ENCODE assay signal across 8 cellular contexts in the genomic region with DNA sequence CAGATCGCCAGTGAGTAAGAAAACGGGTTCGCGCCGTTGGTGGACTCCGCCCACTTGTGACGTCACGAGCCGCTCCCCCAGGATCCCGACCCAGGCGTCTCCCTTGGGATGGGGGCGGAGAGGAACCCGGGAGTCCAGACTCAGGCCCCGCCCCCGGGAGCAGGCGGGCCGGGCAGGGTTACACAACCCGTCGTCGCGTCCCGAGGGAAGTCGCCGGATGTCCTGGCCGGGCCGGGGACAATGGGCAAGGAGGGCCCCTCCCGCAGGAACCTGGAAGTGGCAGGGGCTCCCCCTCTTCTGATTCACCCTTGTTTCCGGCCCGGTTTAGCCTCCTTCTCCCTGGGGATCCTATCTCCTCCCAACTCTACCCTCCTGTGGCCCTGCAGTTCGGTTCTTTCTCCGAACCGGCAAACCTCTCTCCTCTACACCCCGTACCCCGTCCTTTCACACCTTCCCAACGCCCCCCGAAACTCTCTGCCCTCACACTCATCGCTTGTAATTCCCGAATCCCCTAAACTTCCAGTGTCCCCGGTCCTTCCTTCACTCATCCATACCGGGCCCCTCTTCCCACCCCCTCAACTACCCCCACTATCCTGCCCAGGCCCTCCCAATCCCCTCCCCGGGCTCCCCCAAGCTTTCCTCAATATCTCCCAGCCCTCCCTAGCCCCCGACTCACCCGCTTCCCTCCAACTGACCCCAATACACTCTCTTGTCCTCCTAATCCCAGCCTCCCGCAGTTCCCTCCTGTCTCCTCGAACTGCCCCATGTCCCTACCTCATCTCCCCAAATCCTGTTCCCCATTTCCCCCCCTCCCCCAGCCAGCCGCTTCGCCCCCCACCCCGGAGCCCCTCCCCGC. TPM values are rescaled to one million over a fixed set of nuclear protein-coding genes. Genes with fewer than 3 reads are reported as not detected.
DNase-seq lines count a peak whose midpoint lies in the region; ATAC-seq and TF ChIP-seq lines count a peak whose summit lies in the region.

No MANE protein-coding gene starts in this region.

- no peaks in the 10 kb centered on the region for H3K27me3 ChIP-seq in H9 (ENCODE audit: insufficient read depth, low read length)
- H3K27me3 ChIP-seq in thoracic aorta (replicated peaks; ENCODE audit: insufficient read depth) = no peaks in the 10 kb centered on the region

- DNase-seq in CD1c-positive myeloid dendritic cell (ENCODE audit: extremely low spot score) = peak; percentile 97
- DNase-seq in H9 = peak; percentile 98
- peak; percentile 59 for DNase-seq in NCI-H82 treated with DMSO at 0.1 percent for 48 hours (lab: John Stamatoyannopoulos, UW; ENCODE audit: unreplicated experiment)
- DNase-seq in activated gamma-delta T cell treated with Interleukin-2 at 50 U/mL for 16 hours = peak; percentile 30
- peak; percentile 81 for DNase-seq in fibroblast of the aortic adventitia (ENCODE audit: low read depth)
- DNase-seq in naive B cell = peak; percentile 73
- peak; percentile 95 for DNase-seq in thoracic aorta (ENCODE audit: low spot score)

- peak overlapping the region; percentile 59 for H3K4me3 ChIP-seq in fibroblast of the aortic adventitia (ENCODE audit: low read depth, low read length)
- peak overlapping the region; percentile 77 for H3K4me3 ChIP-seq in thoracic aorta

- TF ChIP-seq CTCF in H9 (conservative IDR thresholded peaks at IDR 0.05) (no peak), fibroblast of the aortic adventitia (IDR thresholded peaks at IDR 0.05; ENCODE audit: insufficient read depth, low read length) (no peak), thoracic aorta (IDR thresholded peaks at IDR 0.05) (no peak)

- ATAC-seq in naive B cell (ENCODE audit: low read depth in 2 of 2) = peak; percentile 7 to 9
- peak; percentile 57 for ATAC-seq in thoracic aorta (ENCODE audit: insufficient number of reproducible peaks, low FRiP score, low read depth)
- no peak for ATAC-seq in HG02884 (IDR thresholded peaks at IDR 0.05; ENCODE audit: unreplicated experiment)

- H3K4me1 ChIP-seq in H9 (ENCODE audit: insufficient read depth, low read length) (peaks cover 2% of the 10 kb centered on the region; the same call in 1 of the 2 replicates), thoracic aorta (ENCODE audit: control insufficient read depth in 1 of 2, low read depth in 2 of 2) (peaks cover 16 to 24% of the 10 kb centered on the region in 2 donors)

- H4K8ac ChIP-seq in H9 (replicated peaks; ENCODE audit: insufficient read length, low read depth, low read length) = no peak overlapping the region

- no peaks in the 10 kb centered on the region for H3K79me2 ChIP-seq in H9 (ENCODE audit: insufficient read depth, low read length)

- H3K36me3 ChIP-seq in thoracic aorta = no peaks in the 10 kb centered on the region

- no peak overlapping the region for H2BK5ac ChIP-seq in H9 (ENCODE audit: insufficient read length, low read length)

- H3K9ac ChIP-seq in H9 (ENCODE audit: extremely low read depth, insufficient read length, low read length) = peak overlapping the region; percentile 87

- peak overlapping the region; percentile 76 for H3K4me2 ChIP-seq in H9 (ENCODE audit: insufficient read depth, insufficient read length, low read length)

- H2AK5ac ChIP-seq in H9 (ENCODE audit: insufficient read length, low read length) = no peak overlapping the region

- H3K27ac ChIP-seq in H9 (ENCODE audit: insufficient read length, low read depth, low read length) = peak overlapping the region; percentile 73
- H3K27ac ChIP-seq in thoracic aorta = peak overlapping the region; percentile 94 to 97

- H4K5ac ChIP-seq in H9 (ENCODE audit: insufficient read length, low read depth, low read length) = no peak overlapping the region

- H3K18ac ChIP-seq in H9 (ENCODE audit: insufficient read length, low read depth, low read length) = peak overlapping the region; percentile 98

- H3K27me3 Mint-ChIP-seq in H9 (ENCODE audit: low read depth) (peaks cover 8% of the 10 kb centered on the region; the same call in 1 of the 2 replicates), naive B cell (no peaks in the 10 kb centered on the region)

- H3K36me3 Mint-ChIP-seq in H9 (ENCODE audit: insufficient read depth in 1 of 3, low read depth in 3 of 3) (no peaks in the 10 kb centered on the region), naive B cell (no peaks in the 10 kb centered on the region)

- peak overlapping the region; percentile 95 to 97 (median 97); a peak in 6 of 7 replicates for H3K27ac Mint-ChIP-seq in H9
- H3K27ac Mint-ChIP-seq in naive B cell = peak overlapping the region; percentile 91 to 99 (median 97)

- H2BK120ac ChIP-seq in H9 (ENCODE audit: low read depth, low read length, poor library complexity, severe bottlenecking) = peak overlapping the region; percentile 94

- WGBS in H9 (ENCODE audit: extremely low coverage, insufficient read length, low lambda C conversion rate) = no CpG with 5 or more reads among the region's 49 CpGs

- H3K9me3 ChIP-seq in H9 (ENCODE audit: control insufficient read depth, low read depth, low read length) = no peaks in the 10 kb centered on the region
- no peaks in the 10 kb centered on the region for H3K9me3 ChIP-seq in thoracic aorta

- H3K79me1 ChIP-seq in H9 (ENCODE audit: insufficient read depth, low read depth, low read length, poor library complexity, severe bottlenecking) = no peaks in the 10 kb centered on the region

- H3K4me1 Mint-ChIP-seq in H9 (peaks cover 26 to 35% of the 10 kb centered on the region in 2 experiments), naive B cell (peaks cover 50 to 66% (median 57%) of the 10 kb centered on the region in 3 donors)

- H4K20me1 ChIP-seq in H9 (ENCODE audit: control insufficient read depth, insufficient read depth, insufficient read length) = no peaks in the 10 kb centered on the region

- peak overlapping the region; percentile 77 to 94 for H3K4me3 Mint-ChIP-seq in H9
- H3K4me3 Mint-ChIP-seq in naive B cell = peak overlapping the region; percentile 79 to 94 (median 90)

- peak overlapping the region; percentile 56 for H3T11ph ChIP-seq in H9 (ENCODE audit: low read length)

- H3K23ac ChIP-seq in H9 (ENCODE audit: insufficient read length, low read depth, low read length) = no peak overlapping the region

- H2BK12ac ChIP-seq in H9 (ENCODE audit: insufficient read length, low read depth, low read length) = peak overlapping the region; percentile 82

- no peak overlapping the region for H4K91ac ChIP-seq in H9 (ENCODE audit: insufficient read length, low read depth, low read length)

- peak overlapping the region; percentile 99 for H3K14ac ChIP-seq in H9 (ENCODE audit: insufficient read depth, low read length)

- H2AFZ ChIP-seq in H9 (ENCODE audit: low read length) = no peak overlapping the region

- no peak overlapping the region for H3K56ac ChIP-seq in H9 (ENCODE audit: insufficient read length, low read depth, low read length)

- H3K4ac ChIP-seq in H9 (ENCODE audit: low read depth, low read length) = peak overlapping the region; percentile 89; the same call in 1 of the 2 replicates

- H3K23me2 ChIP-seq in H9 (ENCODE audit: insufficient read length, low read depth, low read length, poor library complexity, severe bottlenecking) = peaks cover 10% of the 10 kb centered on the region

- H2BK20ac ChIP-seq in H9 (ENCODE audit: low read depth, low read length, poor library complexity, severe bottlenecking) = no peak overlapping the region

- no peak overlapping the region for H2BK15ac ChIP-seq in H9 (ENCODE audit: low read depth, low read length)

- H3K9me3 Mint-ChIP-seq in H9 (peaks cover 0 to 3% of the 10 kb centered on the region in 2 experiments; a peak in 1 of 5 replicates), naive B cell (no peaks in the 10 kb centered on the region)

RNA-seq across cellular contexts. Expression of a gene that starts 20.0 kb away (rescaled TPM):
- total RNA-seq in H9 (2021) (62.4 and 66.7 TPM in 2 replicates), fibroblast of the aortic adventitia (ENCODE audit: low replicate concordance) (109 and 111 TPM in 2 replicates), thoracic aorta (100 to 1,000 TPM in 1 of 2 donors, 10 to 100 TPM in 1; 99.8 to 224 TPM)
- 10 to 100 TPM; 40.0 to 91.4 (median 46.2) TPM for polyA plus RNA-seq in naive B cell (ENCODE audit: low read depth in 6 of 6)

RNA-seq across cellular contexts. Expression of a gene that starts 24.1 kb away (rescaled TPM):
- total RNA-seq in H9 (2021) (1.7 and 2.5 TPM in 2 replicates), fibroblast of the aortic adventitia (ENCODE audit: low replicate concordance) (0.33 and 0.81 TPM in 2 replicates), thoracic aorta (100 to 1,000 TPM; 126 to 587 TPM)
- polyA plus RNA-seq in naive B cell (ENCODE audit: low read depth in 6 of 6) = 100 to 1,000 TPM in 1 of 6 donors, 10 to 100 TPM in 5; 26.6 to 110 (median 82.1) TPM

RNA-seq across cellular contexts. Expression of a gene that starts 37.2 kb away (rescaled TPM):
- 43.4 and 48.7 TPM in 2 replicates for total RNA-seq in H9 (2021)
- 3.0 and 5.7 TPM in 2 replicates for total RNA-seq in fibroblast of the aortic adventitia (ENCODE audit: low replicate concordance)
- 1 to 10 TPM in 5 of 6 donors, under 1 TPM in 1; 0.49 to 8.5 (median 3.0) TPM for polyA plus RNA-seq in naive B cell (ENCODE audit: low read depth in 6 of 6)
- total RNA-seq in thoracic aorta = 1 to 10 TPM; 2.2 to 9.9 TPM

RNA-seq across cellular contexts. Expression of a gene that starts 38.8 kb away (rescaled TPM):
- total RNA-seq in H9 (2021) (40.4 and 42.6 TPM in 2 replicates), fibroblast of the aortic adventitia (ENCODE audit: low replicate concordance) (1.3 and 2.8 TPM in 2 replicates), thoracic aorta (100 to 1,000 TPM in 1 of 2 donors, 10 to 100 TPM in 1; 51.2 to 112 TPM)
- 1 to 10 TPM in 4 of 6 donors, under 1 TPM in 1, not detected in 1; 0.29 to 4.3 (median 2.5) TPM for polyA plus RNA-seq in naive B cell (ENCODE audit: low read depth in 6 of 6)

RNA-seq across cellular contexts. Expression of a gene that starts 53.2 kb away (rescaled TPM):
- 18.9 and 20.1 TPM in 2 replicates for total RNA-seq in H9 (2021)
- 5.7 and 26.8 TPM in 2 replicates for total RNA-seq in fibroblast of the aortic adventitia (ENCODE audit: low replicate concordance)
- polyA plus RNA-seq in naive B cell (ENCODE audit: low read depth in 6 of 6) = under 1 TPM in 3 of 6 donors, not detected in 3; 0.28 to 0.58 (median 0.47) TPM
- total RNA-seq in thoracic aorta = 10 to 100 TPM; 16.0 to 22.6 TPM

Comparison
In these comparisons a context has a peak if more than half of its experiments do, and no peak if none do; other contexts are left out.
1. DNase-seq: peak in every context shown above with its lines; median percentile 98 in H9; 97 in CD1c-positive myeloid dendritic cell; 95 in thoracic aorta; 81 in fibroblast of the aortic adventitia; 73 in naive B cell; 59 in NCI-H82 treated with DMSO at 0.1 percent for 48 hours; 30 in activated gamma-delta T cell treated with Interleukin-2 at 50 U/mL for 16 hours.
2. RNA of a gene that starts 24.1 kb away (total RNA-seq): 126 to 587 TPM in thoracic aorta; 1.7 to 2.5 TPM in H9 and 0.33 to 0.81 TPM in fibroblast of the aortic adventitia; every median in the first group is over 10 times any median in the second.